Comparison of ENCODE assay signal across 17 cellular contexts in the genomic region with DNA sequence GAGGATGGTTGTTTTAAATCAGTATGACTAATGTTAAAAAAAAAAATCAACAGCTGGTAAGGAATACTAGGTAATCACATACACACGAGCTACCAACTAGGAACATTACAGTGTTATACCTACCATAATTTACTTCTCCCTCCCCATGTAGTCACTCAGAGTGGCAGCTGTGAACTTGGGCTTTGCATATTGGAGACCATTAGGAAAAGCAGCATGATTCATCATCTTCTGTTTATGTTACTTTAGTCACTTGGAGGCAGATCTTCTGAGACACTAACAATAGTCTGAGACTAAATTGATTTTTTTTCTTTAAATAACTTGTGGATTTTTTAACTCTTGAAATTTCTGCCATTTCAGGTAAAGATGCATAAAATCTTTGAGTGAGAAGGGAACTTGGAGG.
DNase-seq lines count a peak whose midpoint lies in the region; ATAC-seq and TF ChIP-seq lines count a peak whose summit lies in the region.
"Had no signal": no experiment of that assay in that cellular context is flagged by ENCODE, and none has a peak within 500 bp of the region (broad histone marks: within the 10 kb centered on the region; RNA-seq: fewer than 3 reads in every experiment).

No MANE protein-coding gene starts in this region.

- no peak overlapping the region for H3K4me3 ChIP-seq in choroid plexus epithelial cell (ENCODE audit: low read depth, low read length)
- H3K4me3 ChIP-seq: BLaER1, gastrocnemius medialis, upper lobe of left lung had no signal

- DNase-seq in AG20443 (ENCODE audit: low spot score) = peak; percentile 51
- peak; percentile 12 for DNase-seq in HT1080 (ENCODE audit: low read depth)
- peak; percentile 65 for DNase-seq in choroid plexus epithelial cell (ENCODE audit: low read depth)
- DNase-seq in kidney tubule cell (ENCODE audit: low spot score) = peak; percentile 50
- DNase-seq in D341Med (ENCODE audit: low spot score) = no peak
- no peak for DNase-seq in NCI-H1436 treated with DMSO at 0.1 percent for 48 hours (lab: John Stamatoyannopoulos, UW)
- no peak for DNase-seq in activated T-cell treated with anti-CD3 and anti-CD28 coated beads, Interleukin-2, amount 50 U/mL, for 1 hour
- DNase-seq: activated CD8-positive, alpha-beta memory T cell treated with anti-CD3 and anti-CD28 coated beads for 24 hours; aorta; DMS53; gastrocnemius medialis; NCI-H1436; nucleus accumbens; PC-3; upper lobe of left lung had no signal

- no peak for TF ChIP-seq CTCF in choroid plexus epithelial cell (conservative IDR thresholded peaks at IDR 0.05; ENCODE audit: low read depth, low read length)

- ATAC-seq in GM21515 (IDR thresholded peaks at IDR 0.05; ENCODE audit: unreplicated experiment) = no peak
- ATAC-seq: gastrocnemius medialis, PC-3 had no signal

Comparison
In these comparisons a context has a peak if more than half of its experiments do, and no peak if none do; other contexts are left out.
1. DNase-seq: peak in AG20443 (single experiment), HT1080 (single experiment), choroid plexus epithelial cell (single experiment) and kidney tubule cell (single experiment); none in D341Med (single experiment), NCI-H1436 treated with DMSO at 0.1 percent for 48 hours (single experiment) and activated T-cell treated with anti-CD3 and anti-CD28 coated beads, Interleukin-2, amount 50 U/mL, for 1 hour (single experiment).